ENCODE assay signal across 20 cellular contexts in the genomic region with DNA sequence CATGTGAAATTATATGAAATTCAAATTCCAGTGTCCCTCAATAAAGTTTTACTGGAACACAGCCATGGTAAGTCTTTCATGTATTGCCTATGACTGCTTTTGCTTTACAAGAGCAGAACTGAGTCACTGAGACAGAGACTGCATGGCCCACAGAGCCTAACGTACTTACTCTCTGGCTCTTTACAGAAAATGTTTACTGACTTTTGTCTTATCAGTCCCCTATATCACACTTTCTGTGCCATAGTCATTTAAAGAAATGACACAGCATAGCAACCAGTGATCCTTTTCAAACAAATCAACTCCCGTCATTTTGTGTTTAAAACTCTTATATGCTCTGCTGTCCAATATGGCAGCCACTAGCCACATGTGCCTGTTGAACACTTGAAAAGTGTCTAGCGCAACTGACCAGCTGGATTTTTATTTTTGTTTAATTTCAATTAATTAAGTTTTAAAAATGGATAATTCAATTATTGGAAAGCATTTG.
"Had no signal": no experiment of that assay in that cellular context is flagged by ENCODE, and none has a peak within 500 bp of the region (broad histone marks: within the 10 kb centered on the region; RNA-seq: fewer than 3 reads in every experiment).

No MANE protein-coding gene starts in this region.

- H3K27me3 ChIP-seq: breast epithelium, esophagus muscularis mucosa, upper lobe of left lung, vagina had no signal

- H3K4me3 ChIP-seq: breast epithelium, esophagus muscularis mucosa, upper lobe of left lung, vagina had no signal

- H3K36me3 ChIP-seq: breast epithelium, esophagus muscularis mucosa, upper lobe of left lung, vagina had no signal

- DNase-seq: activated CD4-positive, alpha-beta T cell treated with anti-CD3 and anti-CD28 coated beads for 36 hours; activated CD4-positive, CD25-positive, alpha-beta regulatory T cell; activated CD8-positive, alpha-beta memory T cell treated with anti-CD3 and anti-CD28 coated beads, Interleukin-2, amount 10 ng/mL, durations not matched to agents 7 days and 5 days; activated CD8-positive, alpha-beta T cell treated with anti-CD3 and anti-CD28 coated beads, Interleukin-2, amount 10 ng/mL, durations not matched to agents 7 days and 5 days; activated naive CD8-positive, alpha-beta T cell treated with anti-CD3 and anti-CD28 coated beads, Interleukin-2, amount 50 U/mL, for 24 hours; activated T-cell treated with anti-CD3 and anti-CD28 coated beads, Interleukin-2, amount 50 U/mL, for 48 hours; amygdala; effector CD4-positive, alpha-beta T cell; left ventricle myocardium superior; mammary epithelial cell; posterior cingulate gyrus; right cardiac atrium; stimulated activated CD4-positive, alpha-beta T cell treated with anti-CD3 and anti-CD28 coated beads, Interleukin-12 subunit alpha, Interleukin-12 subunit beta, amount 100 ng/mL, for 4 hours; stimulated activated CD4-positive, alpha-beta T cell treated with anti-CD3 and anti-CD28 coated beads, Interleukin-4, amount 100 ng/mL, for 24 hours; stimulated activated naive CD8-positive, alpha-beta T cell treated with anti-CD3 and anti-CD28 coated beads, Interleukin-15, amount 100 ng/mL, for 72 hours; substantia nigra; upper lobe of left lung had no signal

- H3K27ac ChIP-seq: breast epithelium, upper lobe of left lung, vagina had no signal
